2 cellular contexts compared by ENCODE assay signal in the genomic region with DNA sequence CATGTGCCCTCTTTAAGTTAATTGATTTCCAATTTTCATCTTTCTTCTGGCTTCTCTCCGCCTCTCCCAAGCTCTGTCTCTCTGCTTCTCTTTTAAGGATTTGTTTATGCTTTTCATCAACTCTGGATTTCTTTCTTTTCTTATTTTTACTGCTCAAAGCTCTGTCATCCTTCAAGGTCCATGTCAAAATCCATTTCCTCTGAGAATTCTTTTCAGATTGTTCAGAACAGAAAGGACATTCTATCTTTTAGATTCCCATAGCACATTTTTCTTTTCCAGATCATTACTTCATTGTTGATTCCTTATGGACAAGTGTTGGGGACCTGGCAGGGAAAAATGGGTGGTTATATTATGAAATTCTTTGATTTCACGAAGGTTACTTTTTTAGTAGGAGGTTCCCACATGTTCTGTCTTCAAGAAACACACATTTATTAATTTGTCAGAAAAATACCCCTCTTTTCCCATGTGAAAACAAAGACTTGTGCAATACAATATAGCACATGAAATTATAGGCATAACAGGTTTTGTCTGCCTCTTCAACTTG.
TF ChIP-seq lines count a peak whose summit lies in the region.

No MANE protein-coding gene starts in this region.

TF ChIP-seq in SK-N-SH, 30 proteins besides CTCF, POLR2A, EP300 and RAD21 (continues in another document):
- TF ChIP-seq FOXM1 (IDR thresholded peaks at IDR 0.05; ENCODE audit: low read depth) = no peak
- TF ChIP-seq, protein P1, sequence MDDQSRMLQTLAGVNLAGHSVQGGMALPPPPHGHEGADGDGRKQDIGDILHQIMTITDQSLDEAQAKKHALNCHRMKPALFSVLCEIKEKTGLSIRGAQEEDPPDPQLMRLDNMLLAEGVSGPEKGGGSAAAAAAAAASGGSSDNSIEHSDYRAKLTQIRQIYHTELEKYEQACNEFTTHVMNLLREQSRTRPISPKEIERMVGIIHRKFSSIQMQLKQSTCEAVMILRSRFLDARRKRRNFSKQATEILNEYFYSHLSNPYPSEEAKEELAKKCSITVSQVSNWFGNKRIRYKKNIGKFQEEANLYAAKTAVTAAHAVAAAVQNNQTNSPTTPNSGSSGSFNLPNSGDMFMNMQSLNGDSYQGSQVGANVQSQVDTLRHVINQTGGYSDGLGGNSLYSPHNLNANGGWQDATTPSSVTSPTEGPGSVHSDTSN (IDR thresholded peaks at IDR 0.05) = peak; percentile 77
- peak; percentile 59 for TF ChIP-seq TCF12 (IDR thresholded peaks at IDR 0.05)
- no peak for TF ChIP-seq SMC3 (IDR thresholded peaks at IDR 0.05; ENCODE audit: low read depth, low read length)
- no peak for TF ChIP-seq TEAD4 (IDR thresholded peaks at IDR 0.05; ENCODE audit: borderline replicate concordance, insufficient read depth)
- no peak for TF ChIP-seq EZH2phosphoT487 (IDR thresholded peaks at IDR 0.05; ENCODE audit: borderline replicate concordance, low read depth)
- 0 out of 2 replicates have a peak, but pooled peaks have one; percentile 14 for TF ChIP-seq FOSL2 (IDR thresholded peaks at IDR 0.05; ENCODE audit: borderline replicate concordance, low read depth)
- TF ChIP-seq SIN3A (IDR thresholded peaks at IDR 0.05; ENCODE audit: borderline replicate concordance, low read depth, low read length) = no peak
- no peak for TF ChIP-seq YY1 (IDR thresholded peaks at IDR 0.05; ENCODE audit: low read depth)
- TF ChIP-seq, protein P2, sequence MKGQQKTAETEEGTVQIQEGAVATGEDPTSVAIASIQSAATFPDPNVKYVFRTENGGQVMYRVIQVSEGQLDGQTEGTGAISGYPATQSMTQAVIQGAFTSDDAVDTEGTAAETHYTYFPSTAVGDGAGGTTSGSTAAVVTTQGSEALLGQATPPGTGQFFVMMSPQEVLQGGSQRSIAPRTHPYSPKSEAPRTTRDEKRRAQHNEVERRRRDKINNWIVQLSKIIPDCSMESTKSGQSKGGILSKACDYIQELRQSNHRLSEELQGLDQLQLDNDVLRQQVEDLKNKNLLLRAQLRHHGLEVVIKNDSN (IDR thresholded peaks at IDR 0.05; ENCODE audit: borderline replicate concordance, low read depth) = no peak
- no peak for TF ChIP-seq RXRA (IDR thresholded peaks at IDR 0.05; ENCODE audit: borderline replicate concordance, low read depth)
- TF ChIP-seq RFX5 (IDR thresholded peaks at IDR 0.05; ENCODE audit: low read length) = no peak
- TF ChIP-seq POLR2AphosphoS5 (IDR thresholded peaks at IDR 0.05; ENCODE audit: low read depth, low read length) = no peak
- TF ChIP-seq GABPA (IDR thresholded peaks at IDR 0.05; ENCODE audit: low read depth) = no peak
- TF ChIP-seq, protein P3, sequence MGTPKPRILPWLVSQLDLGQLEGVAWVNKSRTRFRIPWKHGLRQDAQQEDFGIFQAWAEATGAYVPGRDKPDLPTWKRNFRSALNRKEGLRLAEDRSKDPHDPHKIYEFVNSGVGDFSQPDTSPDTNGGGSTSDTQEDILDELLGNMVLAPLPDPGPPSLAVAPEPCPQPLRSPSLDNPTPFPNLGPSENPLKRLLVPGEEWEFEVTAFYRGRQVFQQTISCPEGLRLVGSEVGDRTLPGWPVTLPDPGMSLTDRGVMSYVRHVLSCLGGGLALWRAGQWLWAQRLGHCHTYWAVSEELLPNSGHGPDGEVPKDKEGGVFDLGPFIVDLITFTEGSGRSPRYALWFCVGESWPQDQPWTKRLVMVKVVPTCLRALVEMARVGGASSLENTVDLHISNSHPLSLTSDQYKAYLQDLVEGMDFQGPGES (IDR thresholded peaks at IDR 0.05; ENCODE audit: low read depth, low read length) = no peak
- TF ChIP-seq CHD2 (IDR thresholded peaks at IDR 0.05; ENCODE audit: low read length, partially characterized antibody) = no peak
- TF ChIP-seq TAF1 (IDR thresholded peaks at IDR 0.05; ENCODE audit: borderline replicate concordance, low read depth, low read length) = no peak
- TF ChIP-seq, protein P4, sequence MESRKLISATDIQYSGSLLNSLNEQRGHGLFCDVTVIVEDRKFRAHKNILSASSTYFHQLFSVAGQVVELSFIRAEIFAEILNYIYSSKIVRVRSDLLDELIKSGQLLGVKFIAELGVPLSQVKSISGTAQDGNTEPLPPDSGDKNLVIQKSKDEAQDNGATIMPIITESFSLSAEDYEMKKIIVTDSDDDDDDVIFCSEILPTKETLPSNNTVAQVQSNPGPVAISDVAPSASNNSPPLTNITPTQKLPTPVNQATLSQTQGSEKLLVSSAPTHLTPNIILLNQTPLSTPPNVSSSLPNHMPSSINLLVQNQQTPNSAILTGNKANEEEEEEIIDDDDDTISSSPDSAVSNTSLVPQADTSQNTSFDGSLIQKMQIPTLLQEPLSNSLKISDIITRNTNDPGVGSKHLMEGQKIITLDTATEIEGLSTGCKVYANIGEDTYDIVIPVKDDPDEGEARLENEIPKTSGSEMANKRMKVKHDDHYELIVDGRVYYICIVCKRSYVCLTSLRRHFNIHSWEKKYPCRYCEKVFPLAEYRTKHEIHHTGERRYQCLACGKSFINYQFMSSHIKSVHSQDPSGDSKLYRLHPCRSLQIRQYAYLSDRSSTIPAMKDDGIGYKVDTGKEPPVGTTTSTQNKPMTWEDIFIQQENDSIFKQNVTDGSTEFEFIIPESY (IDR thresholded peaks at IDR 0.05; ENCODE audit: borderline replicate concordance, low read depth) = no peak
- TF ChIP-seq, protein P5, sequence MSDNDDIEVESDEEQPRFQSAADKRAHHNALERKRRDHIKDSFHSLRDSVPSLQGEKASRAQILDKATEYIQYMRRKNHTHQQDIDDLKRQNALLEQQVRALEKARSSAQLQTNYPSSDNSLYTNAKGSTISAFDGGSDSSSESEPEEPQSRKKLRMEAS (IDR thresholded peaks at IDR 0.05; ENCODE audit: low read depth) = no peak
- no peak for TF ChIP-seq NRF1 (IDR thresholded peaks at IDR 0.05; ENCODE audit: low read depth, low read length)
- TF ChIP-seq, protein P6, sequence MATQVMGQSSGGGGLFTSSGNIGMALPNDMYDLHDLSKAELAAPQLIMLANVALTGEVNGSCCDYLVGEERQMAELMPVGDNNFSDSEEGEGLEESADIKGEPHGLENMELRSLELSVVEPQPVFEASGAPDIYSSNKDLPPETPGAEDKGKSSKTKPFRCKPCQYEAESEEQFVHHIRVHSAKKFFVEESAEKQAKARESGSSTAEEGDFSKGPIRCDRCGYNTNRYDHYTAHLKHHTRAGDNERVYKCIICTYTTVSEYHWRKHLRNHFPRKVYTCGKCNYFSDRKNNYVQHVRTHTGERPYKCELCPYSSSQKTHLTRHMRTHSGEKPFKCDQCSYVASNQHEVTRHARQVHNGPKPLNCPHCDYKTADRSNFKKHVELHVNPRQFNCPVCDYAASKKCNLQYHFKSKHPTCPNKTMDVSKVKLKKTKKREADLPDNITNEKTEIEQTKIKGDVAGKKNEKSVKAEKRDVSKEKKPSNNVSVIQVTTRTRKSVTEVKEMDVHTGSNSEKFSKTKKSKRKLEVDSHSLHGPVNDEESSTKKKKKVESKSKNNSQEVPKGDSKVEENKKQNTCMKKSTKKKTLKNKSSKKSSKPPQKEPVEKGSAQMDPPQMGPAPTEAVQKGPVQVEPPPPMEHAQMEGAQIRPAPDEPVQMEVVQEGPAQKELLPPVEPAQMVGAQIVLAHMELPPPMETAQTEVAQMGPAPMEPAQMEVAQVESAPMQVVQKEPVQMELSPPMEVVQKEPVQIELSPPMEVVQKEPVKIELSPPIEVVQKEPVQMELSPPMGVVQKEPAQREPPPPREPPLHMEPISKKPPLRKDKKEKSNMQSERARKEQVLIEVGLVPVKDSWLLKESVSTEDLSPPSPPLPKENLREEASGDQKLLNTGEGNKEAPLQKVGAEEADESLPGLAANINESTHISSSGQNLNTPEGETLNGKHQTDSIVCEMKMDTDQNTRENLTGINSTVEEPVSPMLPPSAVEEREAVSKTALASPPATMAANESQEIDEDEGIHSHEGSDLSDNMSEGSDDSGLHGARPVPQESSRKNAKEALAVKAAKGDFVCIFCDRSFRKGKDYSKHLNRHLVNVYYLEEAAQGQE (IDR thresholded peaks at IDR 0.05; ENCODE audit: low read depth, low read length) = no peak

TF ChIP-seq in endothelial cell of umbilical vein, 7 proteins besides CTCF, POLR2A, EP300 and RAD21:
- no peak for TF ChIP-seq FOS (IDR thresholded peaks at IDR 0.05; ENCODE audit: borderline replicate concordance, insufficient read depth, low read length)
- no peak for TF ChIP-seq MYC (IDR thresholded peaks at IDR 0.05; ENCODE audit: low read depth, low read length)
- no peak for TF ChIP-seq JUN (IDR thresholded peaks at IDR 0.05; ENCODE audit: borderline replicate concordance, insufficient read depth, insufficient read length, low read depth)
- no peak for TF ChIP-seq GATA2 (IDR thresholded peaks at IDR 0.05; ENCODE audit: insufficient read depth, insufficient read length, low read depth, low read length)
- no peak for TF ChIP-seq POLR2AphosphoS5 (IDR thresholded peaks at IDR 0.05; ENCODE audit: insufficient read depth, low read depth, low read length)
- TF ChIP-seq, protein P5 (IDR thresholded peaks at IDR 0.05; ENCODE audit: insufficient read depth, insufficient read length) = no peak
- TF ChIP-seq EZH2 (IDR thresholded peaks at IDR 0.05; ENCODE audit: borderline replicate concordance, low read depth, low read length, severe bottlenecking) = no peak
